ENCODE assay signal across 19 cellular contexts in genomic region chr17:28363776-28364650, GRCh38. TPM values are rescaled to one million over a fixed set of nuclear protein-coding genes. Genes with fewer than 3 reads are reported as not detected.
DNase-seq lines count a peak whose midpoint lies in the region; ATAC-seq and TF ChIP-seq lines count a peak whose summit lies in the region.
"Had no signal": no experiment of that assay in that cellular context is flagged by ENCODE, and none has a peak within 500 bp of the region (broad histone marks: within the 10 kb centered on the region; RNA-seq: fewer than 3 reads in every experiment).

No MANE protein-coding gene starts in this region.

- intact Hi-C loops in upper lobe of right lung (cut with DNase I) = no loop called here

- H3K27ac ChIP-seq in osteoblast (ENCODE audit: low read depth, low read length) (no peak overlapping the region), upper lobe of right lung (no peak overlapping the region)
- H3K27ac ChIP-seq: 22Rv1, BLaER1, C4-2B, GM23248 had no signal

- H3K27me3 Mint-ChIP-seq in activated T-cell treated with anti-CD3 and anti-CD28 coated beads, Interleukin-2, amount 50 U/mL, for 24 hours = no peaks in the 10 kb centered on the region
- no peaks in the 10 kb centered on the region for H3K27me3 Mint-ChIP-seq in activated T-cell treated with anti-CD3 and anti-CD28 coated beads, Interleukin-2, amount 50 U/mL, for 72 hours (ENCODE audit: low read depth)
- H3K27me3 Mint-ChIP-seq: B cell; CD4-positive, CD25-positive, alpha-beta regulatory T cell had no signal

- peaks cover 3% of the 10 kb centered on the region for H3K79me2 ChIP-seq in osteoblast (ENCODE audit: insufficient read depth, low read length)

- no peaks in the 10 kb centered on the region for H3K9me3 Mint-ChIP-seq in activated T-cell treated with anti-CD3 and anti-CD28 coated beads, Interleukin-2, amount 50 U/mL, for 24 hours
- no peaks in the 10 kb centered on the region for H3K9me3 Mint-ChIP-seq in activated T-cell treated with anti-CD3 and anti-CD28 coated beads, Interleukin-2, amount 50 U/mL, for 72 hours
- H3K9me3 Mint-ChIP-seq: CD4-positive, CD25-positive, alpha-beta regulatory T cell; CD8-positive, alpha-beta T cell had no signal

- H3K4me3 ChIP-seq in osteoblast (ENCODE audit: insufficient read depth, low read length) = no peak overlapping the region
- no peak overlapping the region for H3K4me3 ChIP-seq in upper lobe of right lung
- H3K4me3 ChIP-seq: BLaER1, GM23248 had no signal

- no peak overlapping the region for H3K4me2 ChIP-seq in osteoblast (ENCODE audit: insufficient read depth, low read length)
- H3K4me2 ChIP-seq: BLaER1 had no signal

- peaks cover 61% of the 10 kb centered on the region for H3K36me3 Mint-ChIP-seq in activated T-cell treated with anti-CD3 and anti-CD28 coated beads, Interleukin-2, amount 50 U/mL, for 24 hours (ENCODE audit: low read depth)
- peaks cover 2 to 4% of the 10 kb centered on the region in 2 donors for H3K36me3 Mint-ChIP-seq in activated T-cell treated with anti-CD3 and anti-CD28 coated beads, Interleukin-2, amount 50 U/mL, for 72 hours (ENCODE audit: insufficient read depth in 2 of 2)

- ATAC-seq in activated T-cell treated with anti-CD3 and anti-CD28 coated beads, Interleukin-2, amount 50 U/mL, for 72 hours (replicated peaks in 1 of 2) = no peak
- ATAC-seq in upper lobe of right lung (no peak), GM21526 (IDR thresholded peaks at IDR 0.05; ENCODE audit: low FRiP score, unreplicated experiment) (no peak)
- ATAC-seq: CD8-positive, alpha-beta T cell had no signal

- H3K9me3 ChIP-seq in osteoblast (ENCODE audit: low read depth, low read length) = no peaks in the 10 kb centered on the region
- H3K9me3 ChIP-seq in upper lobe of right lung = no peaks in the 10 kb centered on the region
- H3K9me3 ChIP-seq: BLaER1, Caco-2 had no signal

- no peaks in the 10 kb centered on the region for H4K20me1 ChIP-seq in osteoblast (ENCODE audit: insufficient read depth, low read length)
- H4K20me1 ChIP-seq: BLaER1 had no signal

- H3K36me3 ChIP-seq in osteoblast (ENCODE audit: insufficient read depth, low read length) = peaks cover 40% of the 10 kb centered on the region
- peaks cover 56% of the 10 kb centered on the region for H3K36me3 ChIP-seq in upper lobe of right lung

- H3K27me3 ChIP-seq in osteoblast (ENCODE audit: insufficient read depth, low read length) = no peaks in the 10 kb centered on the region
- no peaks in the 10 kb centered on the region for H3K27me3 ChIP-seq in upper lobe of right lung
- H3K27me3 ChIP-seq: BLaER1 had no signal

- no peak for TF ChIP-seq CTCF in osteoblast (IDR thresholded peaks at IDR 0.05; ENCODE audit: extremely low read depth, low read depth, low read length)
- no peak for TF ChIP-seq CTCF in upper lobe of right lung (IDR thresholded peaks at IDR 0.05)

- H3K4me1 ChIP-seq in osteoblast (ENCODE audit: insufficient read depth, low read length) (no peaks in the 10 kb centered on the region), upper lobe of right lung (peaks cover under 1% of the 10 kb centered on the region)
- H3K4me1 ChIP-seq: BLaER1 had no signal

- no peak overlapping the region for H2AFZ ChIP-seq in osteoblast (ENCODE audit: low read length)
- H2AFZ ChIP-seq: GM23248 had no signal

- peak overlapping the region; percentile 37 for H3K27ac Mint-ChIP-seq in activated T-cell treated with anti-CD3 and anti-CD28 coated beads, Interleukin-2, amount 50 U/mL, for 24 hours
- no peak overlapping the region for H3K27ac Mint-ChIP-seq in activated T-cell treated with anti-CD3 and anti-CD28 coated beads, Interleukin-2, amount 50 U/mL, for 72 hours
- H3K27ac Mint-ChIP-seq: B cell; CD4-positive, CD25-positive, alpha-beta regulatory T cell; CD8-positive, alpha-beta T cell had no signal

- H3K4me1 Mint-ChIP-seq in activated T-cell treated with anti-CD3 and anti-CD28 coated beads, Interleukin-2, amount 50 U/mL, for 24 hours (ENCODE audit: low read depth) = peaks cover 3% of the 10 kb centered on the region
- H3K4me1 Mint-ChIP-seq in activated T-cell treated with anti-CD3 and anti-CD28 coated beads, Interleukin-2, amount 50 U/mL, for 72 hours (ENCODE audit: low read depth) = no peaks in the 10 kb centered on the region
- H3K4me1 Mint-ChIP-seq: B cell had no signal

- no peak overlapping the region for H3K4me3 Mint-ChIP-seq in activated T-cell treated with anti-CD3 and anti-CD28 coated beads, Interleukin-2, amount 50 U/mL, for 24 hours
- H3K4me3 Mint-ChIP-seq in activated T-cell treated with anti-CD3 and anti-CD28 coated beads, Interleukin-2, amount 50 U/mL, for 72 hours = no peak overlapping the region
- H3K4me3 Mint-ChIP-seq: B cell; CD4-positive, CD25-positive, alpha-beta regulatory T cell; CD8-positive, alpha-beta T cell had no signal

- no peak for DNase-seq in activated T-cell treated with anti-CD3 and anti-CD28 coated beads, Interleukin-2, amount 50 U/mL, for 24 hours
- no peak for DNase-seq in activated T-cell treated with anti-CD3 and anti-CD28 coated beads, Interleukin-2, amount 50 U/mL, for 72 hours
- DNase-seq in osteoblast (ENCODE audit: insufficient read length, low spot score, missing footprints) = peak; percentile 71
- DNase-seq in upper lobe of right lung = peak; percentile 58
- DNase-seq in T-helper 2 cell = no peak
- DNase-seq: Caco-2; CD4-positive, CD25-positive, alpha-beta regulatory T cell; CD8-positive, alpha-beta T cell; DMS153; DND-41; GM23248; H7; HCEC 1CT had no signal

RNA-seq across cellular contexts. Expression of gene SEBOX, which starts 1.0 kb away (rescaled TPM):
- total RNA-seq in activated T-cell treated with anti-CD3 and anti-CD28 coated beads, Interleukin-2, amount 50 U/mL, for 72 hours = not detected
- total RNA-seq in osteoblast (not detected in 2 replicates), upper lobe of right lung (not detected)
- total RNA-seq: B cell; Caco-2; CD4-positive, CD25-positive, alpha-beta regulatory T cell; CD8-positive, alpha-beta T cell; GM23248; H1; H7 had no signal

RNA-seq across cellular contexts. Expression of gene VTN, which starts 6.1 kb away (rescaled TPM):
- total RNA-seq in activated T-cell treated with anti-CD3 and anti-CD28 coated beads, Interleukin-2, amount 50 U/mL, for 72 hours = under 1 TPM; 0.19 to 0.30 TPM
- under 0.01 TPM in 1 of 2 replicates, not detected in the other for total RNA-seq in osteoblast
- 1.3 TPM for total RNA-seq in upper lobe of right lung
- total RNA-seq: CD4-positive, CD25-positive, alpha-beta regulatory T cell; GM23248; H1 had no signal

RNA-seq across cellular contexts. Expression of gene POLDIP2, which starts 6.7 kb away (rescaled TPM):
- total RNA-seq in activated T-cell treated with anti-CD3 and anti-CD28 coated beads, Interleukin-2, amount 50 U/mL, for 72 hours = 10 to 100 TPM; 78.2 to 91.2 TPM
- total RNA-seq in osteoblast = 82.9 and 84.6 TPM in 2 replicates
- total RNA-seq in upper lobe of right lung = 55.3 TPM

RNA-seq across cellular contexts. Expression of gene SARM1, which starts 7.5 kb away (rescaled TPM):
- total RNA-seq in activated T-cell treated with anti-CD3 and anti-CD28 coated beads, Interleukin-2, amount 50 U/mL, for 72 hours = 10 to 100 TPM; 22.4 to 24.3 TPM
- total RNA-seq in osteoblast (5.8 and 5.9 TPM in 2 replicates), upper lobe of right lung (14.4 TPM)

RNA-seq across cellular contexts. Expression of gene TNFAIP1, which starts 28.5 kb away (rescaled TPM):
- 10 to 100 TPM; 20.9 to 22.1 TPM for total RNA-seq in activated T-cell treated with anti-CD3 and anti-CD28 coated beads, Interleukin-2, amount 50 U/mL, for 72 hours
- total RNA-seq in osteoblast = 31.8 and 33.3 TPM in 2 replicates
- total RNA-seq in upper lobe of right lung = 82.7 TPM

Comparison
In these comparisons a context has a peak if more than half of its experiments do, and no peak if none do; other contexts are left out.
1. DNase-seq: peak in osteoblast (single experiment) and upper lobe of right lung (single experiment); none in activated T-cell treated with anti-CD3 and anti-CD28 coated beads, Interleukin-2, amount 50 U/mL, for 24 hours (single experiment), activated T-cell treated with anti-CD3 and anti-CD28 coated beads, Interleukin-2, amount 50 U/mL, for 72 hours (0 of 2) and T-helper 2 cell (0 of 5).